8 cellular contexts compared by ENCODE assay signal in the genomic region with DNA sequence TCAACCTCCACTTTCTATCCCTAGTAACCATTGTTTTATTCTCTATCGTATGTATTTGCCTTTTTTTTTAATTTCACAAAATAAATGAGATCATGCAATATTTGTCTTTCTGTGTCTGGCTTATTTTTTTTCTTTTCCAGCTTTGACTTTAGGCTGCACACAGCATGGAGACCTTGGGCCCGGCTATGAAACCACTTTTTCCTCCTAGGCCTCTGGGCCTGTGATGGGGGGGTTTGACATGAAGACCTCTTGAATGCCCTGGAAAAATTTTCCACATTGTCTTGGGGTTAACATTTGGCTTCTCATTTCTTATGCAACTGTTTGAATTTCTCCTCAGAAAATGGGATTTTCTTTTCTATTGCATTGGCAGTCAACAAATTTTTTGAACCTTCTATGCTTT.
"Had no signal": no experiment of that assay in that cellular context is flagged by ENCODE, and none has a peak within 500 bp of the region (broad histone marks: within the 10 kb centered on the region; RNA-seq: fewer than 3 reads in every experiment).

No MANE protein-coding gene starts in this region.

- ATAC-seq: HepG2, K562 had no signal

- H3K4me3 ChIP-seq: K562 had no signal

- H3K27me3 Mint-ChIP-seq: IgD-negative memory B cell had no signal

- DNase-seq: IMR-90, KBM-7, KG1 had no signal

- H3K27ac ChIP-seq: HL-60, KMS-11 had no signal

- H3K9ac ChIP-seq: KMS-11 had no signal

- H3K27ac Mint-ChIP-seq: IgD-negative memory B cell had no signal

- H3K4me3 Mint-ChIP-seq: IgD-negative memory B cell had no signal
